ENCODE assay signal across 8 cellular contexts in genomic region chr12:6285063-6285477, GRCh38. TPM values are rescaled to one million over a fixed set of nuclear protein-coding genes. Genes with fewer than 3 reads are reported as not detected.
DNase-seq lines count a peak whose midpoint lies in the region; ATAC-seq and TF ChIP-seq lines count a peak whose summit lies in the region.

No MANE protein-coding gene starts in this region.

- no peaks in the 10 kb centered on the region for H3K9me3 ChIP-seq in adrenal gland (replicated peaks in 1 of 3)
- no peaks in the 10 kb centered on the region for H3K9me3 ChIP-seq in gastrocnemius medialis

- peaks cover 4 to 21% of the 10 kb centered on the region in 2 donors for H3K4me1 ChIP-seq in adrenal gland (replicated peaks in 1 of 2)
- peaks cover 0 to 4% of the 10 kb centered on the region in 2 donors for H3K4me1 ChIP-seq in gastrocnemius medialis

- in situ Hi-C loops in ACHN (cut with HindIII; ENCODE audit: low pct_ligation_motif_present, low pct_unique_long_range_greater_than_20kb, low sequenced_read_pairs) (no loop called here), gastrocnemius medialis (cut with MboI; ENCODE audit: low sequenced_read_pairs in 4 of 4) (loop anchor here (5.0 to 25.0 kb wide), 7 partner anchors 93 to 300 kb away; no protein-coding TSS in a partner anchor)

- WGBS in adrenal gland, 4 donors = 0 to 6% (median 3%) methylated on average over 8 of the region's 8 CpGs

- H3K27me3 ChIP-seq in adrenal gland (no peaks in the 10 kb centered on the region), gastrocnemius medialis (peaks cover 0 to 2% (median 0%) of the 10 kb centered on the region in 3 donors)

- peak; percentile 86 to 97 (median 94) for TF ChIP-seq CTCF in adrenal gland (IDR thresholded peaks at IDR 0.05)
- TF ChIP-seq CTCF in gastrocnemius medialis (IDR thresholded peaks at IDR 0.05 in 4 of 5, conservative IDR thresholded peaks at IDR 0.05 in 1 of 5) = peak; percentile 88 to 95 (median 92)

- peak overlapping the region in 1 of 5 donors; percentile 58 for H3K27ac ChIP-seq in adrenal gland
- H3K27ac ChIP-seq in gastrocnemius medialis = no peak overlapping the region

- ATAC-seq in GM18867 (IDR thresholded peaks at IDR 0.05; ENCODE audit: unreplicated experiment) = peak; percentile 62
- peak; percentile 89 for ATAC-seq in left ventricle myocardium superior
- ATAC-seq in gastrocnemius medialis = peak; percentile 75 to 89
- ATAC-seq in GM18858 (IDR thresholded peaks at IDR 0.05; ENCODE audit: unreplicated experiment) = no peak

- DNase-seq in ACHN = peak; percentile 75
- peak; percentile 55 for DNase-seq in NCI-H1092 (lab: John Stamatoyannopoulos, UW)
- DNase-seq in T-helper 1 cell = peak in 4 of 5 donors; percentile 42 to 56 (median 44)
- DNase-seq in adrenal gland = peak; percentile 56 to 84 (median 69)
- DNase-seq in left ventricle myocardium superior = peak; percentile 55
- peak; percentile 19 to 53 for DNase-seq in gastrocnemius medialis

- H3K36me3 ChIP-seq in adrenal gland (replicated peaks in 1 of 2) = no peaks in the 10 kb centered on the region
- no peaks in the 10 kb centered on the region for H3K36me3 ChIP-seq in gastrocnemius medialis

- TF ChIP-seq POLR2A in adrenal gland (IDR thresholded peaks at IDR 0.05) (no peak), gastrocnemius medialis (IDR thresholded peaks at IDR 0.05) (no peak)

- H3K4me3 ChIP-seq in adrenal gland = no peak overlapping the region
- H3K4me3 ChIP-seq in gastrocnemius medialis = no peak overlapping the region

- intact Hi-C loops in adrenal gland (cut with DNase I) (loop anchor here in 1 of 2 donors (2.0 kb wide), 1 partner anchor 90 kb away; no protein-coding TSS in a partner anchor), left ventricle myocardium superior (cut with micrococcal nuclease) (loop anchor here (2.0 kb wide), 1 partner anchor 90 kb away; no protein-coding TSS in a partner anchor), gastrocnemius medialis (cut with DNase I; ENCODE audit: low total_unique reads) (loop anchor here (1.0 kb wide), 3 partner anchors 90 to 297 kb away; no protein-coding TSS in a partner anchor)

RNA-seq across cellular contexts. Expression of gene PLEKHG6, which starts 25.4 kb away (rescaled TPM):
- total RNA-seq in adrenal gland = 1 to 10 TPM in 2 of 8 donors, under 1 TPM in 5, not detected in 1; 0.23 to 1.9 (median 0.51) TPM
- polyA plus RNA-seq in adrenal gland = 1 to 10 TPM in 1 of 3 donors, under 1 TPM in 1, not detected in 1; 0.32 to 5.8 TPM
- 0.47 TPM for total RNA-seq in left ventricle myocardium superior
- total RNA-seq in gastrocnemius medialis = under 1 TPM in 1 of 4 donors, not detected in 3; 0.29 TPM

RNA-seq across cellular contexts. Expression of gene TNFRSF1A, which starts 56.8 kb away (rescaled TPM):
- 100 to 1,000 TPM; 181 to 386 (median 262) TPM for total RNA-seq in adrenal gland
- 100 to 1,000 TPM in 2 of 3 donors, 10 to 100 TPM in 1; 91.8 to 167 (median 160) TPM for polyA plus RNA-seq in adrenal gland
- 44.0 TPM for total RNA-seq in left ventricle myocardium superior
- 100 to 1,000 TPM; 103 to 220 (median 193) TPM for total RNA-seq in gastrocnemius medialis
